Comparison of ENCODE assay signal across 1 cellular context in genomic region chr17:72761431-72761830, GRCh38.
TF ChIP-seq lines count a peak whose summit lies in the region.

No MANE protein-coding gene starts in this region.

TF ChIP-seq in K562, 482 proteins besides CTCF, POLR2A, EP300 and RAD21 (continued from another document and continues in another):
- TF ChIP-seq ZFPM2 (CRISPR knock-in tag; IDR thresholded peaks at IDR 0.05) (no peak), RHOXF2B (CRISPR knock-in tag; conservative IDR thresholded peaks at IDR 0.05) (no peak), ZNF324 (CRISPR knock-in tag; IDR thresholded peaks at IDR 0.05) (no peak), ZNF551 (CRISPR knock-in tag; IDR thresholded peaks at IDR 0.05) (no peak), ZNF79 (CRISPR knock-in tag; IDR thresholded peaks at IDR 0.05; ENCODE audit: low read depth) (no peak), ZNF318 (IDR thresholded peaks at IDR 0.05; ENCODE audit: borderline replicate concordance in 1 of 2, low read depth in 1 of 2) (no peak), JUNB (CRISPR knock-in tag; conservative IDR thresholded peaks at IDR 0.05) (no peak), FUS (optimal IDR thresholded peaks at IDR 0.05; ENCODE audit: low read depth, low read length) (no peak), CBX3 (IDR thresholded peaks at IDR 0.05; ENCODE audit: borderline replicate concordance in 1 of 2, low read length in 2 of 2) (no peak), IRF1 (CRISPR knock-in tag; IDR thresholded peaks at IDR 0.05; ENCODE audit: borderline replicate concordance) (no peak), ZNF134 (CRISPR knock-in tag; conservative IDR thresholded peaks at IDR 0.05) (no peak), CHD7 (IDR thresholded peaks at IDR 0.05; ENCODE audit: low read depth, low read length) (no peak), RNF2 (IDR thresholded peaks at IDR 0.05) (no peak), DIDO1 (tag; IDR thresholded peaks at IDR 0.05; ENCODE audit: low read depth) (no peak), RERE (CRISPR knock-in tag; IDR thresholded peaks at IDR 0.05; ENCODE audit: borderline replicate concordance) (no peak), MYBL2 (IDR thresholded peaks at IDR 0.05; ENCODE audit: low read depth) (no peak), MYBL2 (CRISPR knock-in tag; IDR thresholded peaks at IDR 0.05; ENCODE audit: borderline replicate concordance) (no peak), CHD1 (IDR thresholded peaks at IDR 0.05; ENCODE audit: low read length) (no peak), ZNF212 (CRISPR knock-in tag; IDR thresholded peaks at IDR 0.05) (no peak), FOXO4 (CRISPR knock-in tag; IDR thresholded peaks at IDR 0.05) (no peak), ZBTB33 (CRISPR knock-in tag; IDR thresholded peaks at IDR 0.05) (no peak), ZNF830 (CRISPR knock-in tag; IDR thresholded peaks at IDR 0.05) (no peak)
